Comparison of ENCODE assay signal across 1 cellular context in the genomic region with DNA sequence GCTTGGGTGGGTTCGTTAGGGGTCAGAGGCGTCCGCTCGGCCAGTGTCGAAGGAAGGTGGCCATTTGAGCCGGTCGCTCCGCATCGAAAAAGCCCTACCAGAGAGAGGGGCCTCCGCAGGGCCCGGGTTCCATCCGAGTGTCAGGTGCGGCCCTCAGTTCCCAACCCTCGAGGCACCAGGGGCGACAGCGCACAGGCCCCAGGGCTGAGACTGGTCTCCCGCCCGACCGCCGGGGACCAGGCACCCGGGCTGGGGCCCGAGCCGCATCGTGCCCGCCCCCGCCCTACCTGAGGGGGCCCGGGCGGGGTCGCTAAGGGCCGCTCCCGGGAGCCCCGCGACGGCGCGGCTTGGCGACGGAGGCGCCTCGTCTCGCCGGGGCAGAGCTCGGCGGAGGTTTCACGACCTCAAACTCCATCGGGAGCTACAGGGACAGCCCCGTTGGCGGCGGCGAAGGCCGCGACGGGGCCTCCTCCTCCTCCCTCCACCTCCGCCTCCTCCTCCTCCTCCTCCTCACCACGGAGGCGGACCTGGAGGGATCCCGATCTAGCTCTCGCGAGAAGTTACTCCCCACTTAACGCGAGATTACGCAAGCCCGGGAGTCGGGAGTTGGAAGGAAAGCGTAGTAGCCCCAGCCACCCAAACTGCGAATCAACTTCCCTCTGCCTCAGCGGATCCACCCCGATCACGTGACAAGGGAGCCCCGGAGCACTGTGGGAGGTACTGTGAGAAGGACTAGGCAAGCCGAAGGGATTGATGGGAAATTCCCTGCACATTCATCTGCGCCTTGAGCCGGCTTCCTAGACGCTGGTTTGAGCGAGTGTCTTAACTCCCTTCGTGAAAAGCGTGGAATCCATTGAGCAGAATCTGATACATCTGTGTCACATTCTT.
TF ChIP-seq lines count a peak whose summit lies in the region.

RC3H2 (minus strand) TSS at position 537 of the 888 bp plus-strand sequence. CDS start 7,850 bp downstream, outside the sequence.

TF ChIP-seq in HepG2, 621 proteins besides CTCF, POLR2A, EP300 and RAD21 (continued from another document and continues in another):
- no peak for TF ChIP-seq ZBTB46 (CRISPR knock-in tag; IDR thresholded peaks at IDR 0.05; ENCODE audit: borderline replicate concordance)
- peak; percentile 99 for TF ChIP-seq RAD51 (IDR thresholded peaks at IDR 0.05; ENCODE audit: borderline replicate concordance)
- peak; percentile 63 for TF ChIP-seq ELF3 (CRISPR knock-in tag; IDR thresholded peaks at IDR 0.05)
- peak; percentile 48; the same call in 1 of the 2 replicates for TF ChIP-seq TARDBP (CRISPR knock-in tag; IDR thresholded peaks at IDR 0.05)
- peak; percentile 17 for TF ChIP-seq CBX1 (IDR thresholded peaks at IDR 0.05; ENCODE audit: low read depth)
- no peak for TF ChIP-seq PBX2 (CRISPR knock-in tag; IDR thresholded peaks at IDR 0.05)
- TF ChIP-seq ZNF441 (CRISPR knock-in tag; IDR thresholded peaks at IDR 0.05; ENCODE audit: borderline replicate concordance), result no peak; the same call in 1 of the 2 replicates
- TF ChIP-seq HMG20B (CRISPR knock-in tag; conservative IDR thresholded peaks at IDR 0.05), result no peak
- no peak for TF ChIP-seq SOX6 (IDR thresholded peaks at IDR 0.05)
- TF ChIP-seq SOX6 (CRISPR knock-in tag; IDR thresholded peaks at IDR 0.05), result peak; percentile 47; the same call in 1 of the 2 replicates
- peak; percentile 77 for TF ChIP-seq PATZ1 (CRISPR knock-in tag; IDR thresholded peaks at IDR 0.05)
- peak; percentile 99 for TF ChIP-seq KDM1A (CRISPR knock-in tag; IDR thresholded peaks at IDR 0.05)
- TF ChIP-seq WIZ (CRISPR knock-in tag; IDR thresholded peaks at IDR 0.05), result no peak
- no peak for TF ChIP-seq PITX1 (CRISPR knock-in tag; IDR thresholded peaks at IDR 0.05)
- TF ChIP-seq MZF1 (CRISPR knock-in tag; IDR thresholded peaks at IDR 0.05; ENCODE audit: borderline replicate concordance), result no peak
- no peak for TF ChIP-seq HNF4G (IDR thresholded peaks at IDR 0.05; ENCODE audit: borderline replicate concordance, low read depth, low read length)
- TF ChIP-seq HNF4G (CRISPR knock-in tag; IDR thresholded peaks at IDR 0.05; ENCODE audit: borderline replicate concordance, low read depth), result no peak
- no peak for TF ChIP-seq BCL6 (CRISPR knock-in tag; IDR thresholded peaks at IDR 0.05)
- TF ChIP-seq NR3C1 (CRISPR knock-in tag; IDR thresholded peaks at IDR 0.05), result no peak
- TF ChIP-seq, protein P1, sequence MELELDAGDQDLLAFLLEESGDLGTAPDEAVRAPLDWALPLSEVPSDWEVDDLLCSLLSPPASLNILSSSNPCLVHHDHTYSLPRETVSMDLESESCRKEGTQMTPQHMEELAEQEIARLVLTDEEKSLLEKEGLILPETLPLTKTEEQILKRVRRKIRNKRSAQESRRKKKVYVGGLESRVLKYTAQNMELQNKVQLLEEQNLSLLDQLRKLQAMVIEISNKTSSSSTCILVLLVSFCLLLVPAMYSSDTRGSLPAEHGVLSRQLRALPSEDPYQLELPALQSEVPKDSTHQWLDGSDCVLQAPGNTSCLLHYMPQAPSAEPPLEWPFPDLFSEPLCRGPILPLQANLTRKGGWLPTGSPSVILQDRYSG (CRISPR knock-in tag; IDR thresholded peaks at IDR 0.05), result no peak
- TF ChIP-seq KLF12 (CRISPR knock-in tag; IDR thresholded peaks at IDR 0.05; ENCODE audit: borderline replicate concordance), result peak; percentile 59; the same call in 1 of the 2 replicates
- peak; percentile 46 for TF ChIP-seq HIVEP1 (CRISPR knock-in tag; IDR thresholded peaks at IDR 0.05)
- no peak for TF ChIP-seq SCMH1 (CRISPR knock-in tag; IDR thresholded peaks at IDR 0.05; ENCODE audit: borderline replicate concordance)
- TF ChIP-seq TRAFD1 (CRISPR knock-in tag; IDR thresholded peaks at IDR 0.05; ENCODE audit: borderline replicate concordance), result no peak; the same call in 1 of the 2 replicates
- no peak for TF ChIP-seq ZFP62 (CRISPR knock-in tag; IDR thresholded peaks at IDR 0.05)
- no peak for TF ChIP-seq ZNF121 (CRISPR knock-in tag; IDR thresholded peaks at IDR 0.05)
- TF ChIP-seq, protein P2, sequence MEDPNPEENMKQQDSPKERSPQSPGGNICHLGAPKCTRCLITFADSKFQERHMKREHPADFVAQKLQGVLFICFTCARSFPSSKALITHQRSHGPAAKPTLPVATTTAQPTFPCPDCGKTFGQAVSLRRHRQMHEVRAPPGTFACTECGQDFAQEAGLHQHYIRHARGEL (CRISPR knock-in tag; IDR thresholded peaks at IDR 0.05), result no peak
- TF ChIP-seq HIC2 (CRISPR knock-in tag; IDR thresholded peaks at IDR 0.05; ENCODE audit: low read depth), result no peak
- 0 out of 2 replicates have a peak, but pooled peaks have one; percentile 48 for TF ChIP-seq SATB2 (CRISPR knock-in tag; IDR thresholded peaks at IDR 0.05)
- TF ChIP-seq ISL2 (CRISPR knock-in tag; IDR thresholded peaks at IDR 0.05), result peak; percentile 61; the same call in 1 of the 2 replicates
- no peak; the same call in 1 of the 2 replicates for TF ChIP-seq ONECUT2 (CRISPR knock-in tag; IDR thresholded peaks at IDR 0.05)
- no peak; the same call in 1 of the 2 replicates for TF ChIP-seq NR0B2 (CRISPR knock-in tag; IDR thresholded peaks at IDR 0.05)
- no peak for TF ChIP-seq KAT2B (IDR thresholded peaks at IDR 0.05; ENCODE audit: borderline replicate concordance, low read depth, low read length)
- TF ChIP-seq, protein P3, sequence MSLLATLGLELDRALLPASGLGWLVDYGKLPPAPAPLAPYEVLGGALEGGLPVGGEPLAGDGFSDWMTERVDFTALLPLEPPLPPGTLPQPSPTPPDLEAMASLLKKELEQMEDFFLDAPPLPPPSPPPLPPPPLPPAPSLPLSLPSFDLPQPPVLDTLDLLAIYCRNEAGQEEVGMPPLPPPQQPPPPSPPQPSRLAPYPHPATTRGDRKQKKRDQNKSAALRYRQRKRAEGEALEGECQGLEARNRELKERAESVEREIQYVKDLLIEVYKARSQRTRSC (CRISPR knock-in tag; IDR thresholded peaks at IDR 0.05; ENCODE audit: low read depth), result no peak
- no peak for TF ChIP-seq ZNF3 (CRISPR knock-in tag; IDR thresholded peaks at IDR 0.05)
- TF ChIP-seq FOXJ3 (CRISPR knock-in tag; IDR thresholded peaks at IDR 0.05; ENCODE audit: borderline replicate concordance), result peak; percentile 5; the same call in 1 of the 2 replicates
- no peak for TF ChIP-seq ZFP36 (IDR thresholded peaks at IDR 0.05; ENCODE audit: borderline replicate concordance, low read depth, low read length, partially characterized antibody)
- TF ChIP-seq USF2 (IDR thresholded peaks at IDR 0.05; ENCODE audit: low read depth, low read length), result peak; percentile 94
- peak; percentile 95; the same call in 1 of the 2 replicates for TF ChIP-seq USF2 (CRISPR knock-in tag; IDR thresholded peaks at IDR 0.05; ENCODE audit: borderline replicate concordance)
- peak; percentile 66; the same call in 1 of the 2 replicates for TF ChIP-seq ZZZ3 (CRISPR knock-in tag; IDR thresholded peaks at IDR 0.05; ENCODE audit: borderline replicate concordance)
- TF ChIP-seq ZNF333 (CRISPR knock-in tag; IDR thresholded peaks at IDR 0.05; ENCODE audit: borderline replicate concordance), result peak; percentile 43; the same call in 1 of the 2 replicates
- TF ChIP-seq KMT2A (CRISPR knock-in tag; IDR thresholded peaks at IDR 0.05), result peak; percentile 65
